ENCODE assay signal across 12 cellular contexts in the genomic region with DNA sequence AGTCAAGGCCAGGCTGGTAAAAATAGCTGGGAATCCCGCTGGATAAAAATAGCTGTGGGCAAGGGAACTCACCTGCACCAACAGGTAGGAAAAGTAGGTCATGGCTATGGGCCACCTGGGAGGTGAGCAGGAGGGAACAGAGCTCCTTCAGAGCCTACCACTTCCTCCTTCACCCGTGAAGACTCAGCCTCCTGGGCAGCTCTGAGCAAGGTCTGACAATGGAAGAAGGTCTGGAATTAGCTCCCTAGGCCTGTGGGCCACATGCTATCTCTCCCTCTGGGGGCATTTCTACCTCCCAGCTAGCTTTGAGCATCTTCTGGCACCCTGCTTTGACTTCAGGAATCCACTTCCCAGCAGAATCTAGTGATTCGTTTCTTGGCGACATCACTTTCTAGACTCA.
DNase-seq lines count a peak whose midpoint lies in the region; ATAC-seq and TF ChIP-seq lines count a peak whose summit lies in the region.
"Had no signal": no experiment of that assay in that cellular context is flagged by ENCODE, and none has a peak within 500 bp of the region (broad histone marks: within the 10 kb centered on the region; RNA-seq: fewer than 3 reads in every experiment).

No MANE protein-coding gene starts in this region.

- peak; percentile 14 for DNase-seq in NCI-H2029 (lab: John Stamatoyannopoulos, UW)
- no peak for DNase-seq in NCI-H2029 treated with DMSO at 0.1 percent for 48 hours (lab: John Stamatoyannopoulos, UW)
- DNase-seq in lung (ENCODE audit: low spot score), result peak; percentile 57
- peak; percentile 50 for DNase-seq in type B pancreatic cell (ENCODE audit: extremely low spot score, unreplicated experiment)
- no peak for DNase-seq in tibial nerve (ENCODE audit: low spot score in 2 of 2)
- DNase-seq: 8988T; activated CD4-positive, CD25-positive, alpha-beta regulatory T cell treated with anti-CD3 and anti-CD28 coated beads, Interleukin-2, amount 50 U/mL, for 72 hours; NCI-H2107; retina had no signal

- no peaks in the 10 kb centered on the region for H3K9me3 ChIP-seq in lung (ENCODE audit: control insufficient read depth in 2 of 2, insufficient read depth in 1 of 2, low read length in 1 of 2)
- H3K9me3 ChIP-seq in tibial nerve, result no peaks in the 10 kb centered on the region

- H3K4me1 ChIP-seq in lung (ENCODE audit: control insufficient read depth in 2 of 2, insufficient read depth in 2 of 2, low read length in 2 of 2) (peaks cover 0 to 21% of the 10 kb centered on the region in 2 donors), tibial nerve (peaks cover 0 to 11% (median 2%) of the 10 kb centered on the region in 4 donors)

- ATAC-seq in lung (ENCODE audit: insufficient read depth, low FRiP score) (no peak), HG03175 (IDR thresholded peaks at IDR 0.05; ENCODE audit: unreplicated experiment) (no peak), GM19023 (IDR thresholded peaks at IDR 0.05; ENCODE audit: unreplicated experiment) (no peak)

- peaks cover 12% of the 10 kb centered on the region for H3K9me3 Mint-ChIP-seq in type B pancreatic cell

- H3K36me3 Mint-ChIP-seq in type B pancreatic cell, result no peaks in the 10 kb centered on the region

- H3K27ac ChIP-seq in cingulate gyrus (ENCODE audit: low read depth, low read length), result peak overlapping the region; percentile 34
- peak overlapping the region in 1 of 2 donors; percentile 73 for H3K27ac ChIP-seq in lung (ENCODE audit: low read depth in 1 of 2, low read length in 1 of 2)
- no peak overlapping the region for H3K27ac ChIP-seq in tibial nerve

- H3K4me1 Mint-ChIP-seq in type B pancreatic cell (ENCODE audit: unreplicated experiment), result peaks cover 23% of the 10 kb centered on the region

- TF ChIP-seq POLR2A in tibial nerve (IDR thresholded peaks at IDR 0.05), result no peak

- no peak for TF ChIP-seq CTCF in lung (IDR thresholded peaks at IDR 0.05; ENCODE audit: control extremely low read depth, extremely low read depth)
- TF ChIP-seq CTCF in type B pancreatic cell (conservative IDR thresholded peaks at IDR 0.05), result no peak
- no peak for TF ChIP-seq CTCF in tibial nerve (IDR thresholded peaks at IDR 0.05)

- no peak for TF ChIP-seq EP300 in tibial nerve (IDR thresholded peaks at IDR 0.05)

- H3K27me3 Mint-ChIP-seq in type B pancreatic cell, result peaks cover 14% of the 10 kb centered on the region

- H3K27me3 ChIP-seq in lung (ENCODE audit: control insufficient read depth, insufficient read depth) (no peaks in the 10 kb centered on the region), tibial nerve (no peaks in the 10 kb centered on the region)

- no peak overlapping the region for H3K27ac Mint-ChIP-seq in type B pancreatic cell

- H3K4me3 Mint-ChIP-seq in type B pancreatic cell, result no peak overlapping the region

- H3K4me3 ChIP-seq in lung (no peak overlapping the region), tibial nerve (no peak overlapping the region)

- H3K36me3 ChIP-seq in lung (ENCODE audit: control insufficient read depth in 2 of 2, insufficient read depth in 2 of 2, low read length in 2 of 2) (no peaks in the 10 kb centered on the region), tibial nerve (no peaks in the 10 kb centered on the region)

- WGBS in lung, 2 donors, result 58 to 72% methylated on average over 4 of the region's 4 CpGs
- 60 to 67% methylated on average over 4 of the region's 4 CpGs for WGBS in tibial nerve, 2 donors

Comparison
In these comparisons a context has a peak if more than half of its experiments do, and no peak if none do; other contexts are left out.
1. DNase-seq: peak in NCI-H2029 (single experiment), lung (single experiment) and type B pancreatic cell (single experiment); none in NCI-H2029 treated with DMSO at 0.1 percent for 48 hours (single experiment) and tibial nerve (0 of 2).